ENCODE assay signal across 1 cellular context in the genomic region with DNA sequence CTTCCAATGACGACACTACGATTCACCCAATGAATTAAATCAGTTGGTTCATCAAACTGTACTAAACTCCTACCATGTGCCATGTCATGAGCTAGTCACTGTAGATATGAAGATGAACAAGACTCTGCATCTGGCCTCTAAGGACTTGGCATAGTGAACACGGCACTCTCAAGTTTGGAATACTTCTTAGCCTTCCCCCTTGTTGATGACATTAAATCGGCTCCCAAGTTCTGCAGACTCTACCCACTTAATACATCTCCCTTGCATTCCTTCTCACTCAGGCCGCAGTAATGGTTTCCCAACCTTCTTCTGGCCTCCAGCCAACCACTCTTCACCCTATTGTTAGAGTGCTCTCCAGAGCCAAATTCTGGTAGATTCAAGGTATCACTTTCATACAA.
A peak's percentile ranks its signal among the peaks of the same experiment; 100 is the strongest.
TF ChIP-seq lines count a peak whose summit lies in the region.

No MANE protein-coding gene starts in this region.

TF ChIP-seq in SK-N-SH, 30 proteins besides CTCF, POLR2A, EP300 and RAD21 (continued from another document):
- TF ChIP-seq, protein P1, sequence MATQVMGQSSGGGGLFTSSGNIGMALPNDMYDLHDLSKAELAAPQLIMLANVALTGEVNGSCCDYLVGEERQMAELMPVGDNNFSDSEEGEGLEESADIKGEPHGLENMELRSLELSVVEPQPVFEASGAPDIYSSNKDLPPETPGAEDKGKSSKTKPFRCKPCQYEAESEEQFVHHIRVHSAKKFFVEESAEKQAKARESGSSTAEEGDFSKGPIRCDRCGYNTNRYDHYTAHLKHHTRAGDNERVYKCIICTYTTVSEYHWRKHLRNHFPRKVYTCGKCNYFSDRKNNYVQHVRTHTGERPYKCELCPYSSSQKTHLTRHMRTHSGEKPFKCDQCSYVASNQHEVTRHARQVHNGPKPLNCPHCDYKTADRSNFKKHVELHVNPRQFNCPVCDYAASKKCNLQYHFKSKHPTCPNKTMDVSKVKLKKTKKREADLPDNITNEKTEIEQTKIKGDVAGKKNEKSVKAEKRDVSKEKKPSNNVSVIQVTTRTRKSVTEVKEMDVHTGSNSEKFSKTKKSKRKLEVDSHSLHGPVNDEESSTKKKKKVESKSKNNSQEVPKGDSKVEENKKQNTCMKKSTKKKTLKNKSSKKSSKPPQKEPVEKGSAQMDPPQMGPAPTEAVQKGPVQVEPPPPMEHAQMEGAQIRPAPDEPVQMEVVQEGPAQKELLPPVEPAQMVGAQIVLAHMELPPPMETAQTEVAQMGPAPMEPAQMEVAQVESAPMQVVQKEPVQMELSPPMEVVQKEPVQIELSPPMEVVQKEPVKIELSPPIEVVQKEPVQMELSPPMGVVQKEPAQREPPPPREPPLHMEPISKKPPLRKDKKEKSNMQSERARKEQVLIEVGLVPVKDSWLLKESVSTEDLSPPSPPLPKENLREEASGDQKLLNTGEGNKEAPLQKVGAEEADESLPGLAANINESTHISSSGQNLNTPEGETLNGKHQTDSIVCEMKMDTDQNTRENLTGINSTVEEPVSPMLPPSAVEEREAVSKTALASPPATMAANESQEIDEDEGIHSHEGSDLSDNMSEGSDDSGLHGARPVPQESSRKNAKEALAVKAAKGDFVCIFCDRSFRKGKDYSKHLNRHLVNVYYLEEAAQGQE (IDR thresholded peaks at IDR 0.05; ENCODE audit: low read depth, low read length), result no peak
- TF ChIP-seq, protein P2, sequence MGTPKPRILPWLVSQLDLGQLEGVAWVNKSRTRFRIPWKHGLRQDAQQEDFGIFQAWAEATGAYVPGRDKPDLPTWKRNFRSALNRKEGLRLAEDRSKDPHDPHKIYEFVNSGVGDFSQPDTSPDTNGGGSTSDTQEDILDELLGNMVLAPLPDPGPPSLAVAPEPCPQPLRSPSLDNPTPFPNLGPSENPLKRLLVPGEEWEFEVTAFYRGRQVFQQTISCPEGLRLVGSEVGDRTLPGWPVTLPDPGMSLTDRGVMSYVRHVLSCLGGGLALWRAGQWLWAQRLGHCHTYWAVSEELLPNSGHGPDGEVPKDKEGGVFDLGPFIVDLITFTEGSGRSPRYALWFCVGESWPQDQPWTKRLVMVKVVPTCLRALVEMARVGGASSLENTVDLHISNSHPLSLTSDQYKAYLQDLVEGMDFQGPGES (IDR thresholded peaks at IDR 0.05; ENCODE audit: low read depth, low read length), result no peak
- TF ChIP-seq, protein P3, sequence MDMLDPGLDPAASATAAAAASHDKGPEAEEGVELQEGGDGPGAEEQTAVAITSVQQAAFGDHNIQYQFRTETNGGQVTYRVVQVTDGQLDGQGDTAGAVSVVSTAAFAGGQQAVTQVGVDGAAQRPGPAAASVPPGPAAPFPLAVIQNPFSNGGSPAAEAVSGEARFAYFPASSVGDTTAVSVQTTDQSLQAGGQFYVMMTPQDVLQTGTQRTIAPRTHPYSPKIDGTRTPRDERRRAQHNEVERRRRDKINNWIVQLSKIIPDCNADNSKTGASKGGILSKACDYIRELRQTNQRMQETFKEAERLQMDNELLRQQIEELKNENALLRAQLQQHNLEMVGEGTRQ (IDR thresholded peaks at IDR 0.05; ENCODE audit: borderline replicate concordance, low read depth, low read length), result no peak
- TF ChIP-seq TCF12 (IDR thresholded peaks at IDR 0.05) (peak; percentile 61; the same call in 1 of the 2 replicates), JUND (IDR thresholded peaks at IDR 0.05) (no peak), GATA2 (CRISPR knock-in tag; IDR thresholded peaks at IDR 0.05) (no peak), FOXJ3 (CRISPR knock-in tag; IDR thresholded peaks at IDR 0.05) (no peak), EZH2phosphoT487 (IDR thresholded peaks at IDR 0.05; ENCODE audit: borderline replicate concordance, low read depth) (no peak), POLR2AphosphoS5 (IDR thresholded peaks at IDR 0.05; ENCODE audit: low read depth, low read length) (no peak), CHD2 (IDR thresholded peaks at IDR 0.05; ENCODE audit: low read length, partially characterized antibody) (no peak), TEAD4 (IDR thresholded peaks at IDR 0.05; ENCODE audit: borderline replicate concordance, insufficient read depth) (0 out of 2 replicates have a peak, but pooled peaks have one; percentile 40), FOSL2 (IDR thresholded peaks at IDR 0.05; ENCODE audit: borderline replicate concordance, low read depth) (peak; percentile 37; the same call in 1 of the 2 replicates), MXI1 (IDR thresholded peaks at IDR 0.05; ENCODE audit: low read depth, low read length) (no peak)
- TF ChIP-seq, protein P4, sequence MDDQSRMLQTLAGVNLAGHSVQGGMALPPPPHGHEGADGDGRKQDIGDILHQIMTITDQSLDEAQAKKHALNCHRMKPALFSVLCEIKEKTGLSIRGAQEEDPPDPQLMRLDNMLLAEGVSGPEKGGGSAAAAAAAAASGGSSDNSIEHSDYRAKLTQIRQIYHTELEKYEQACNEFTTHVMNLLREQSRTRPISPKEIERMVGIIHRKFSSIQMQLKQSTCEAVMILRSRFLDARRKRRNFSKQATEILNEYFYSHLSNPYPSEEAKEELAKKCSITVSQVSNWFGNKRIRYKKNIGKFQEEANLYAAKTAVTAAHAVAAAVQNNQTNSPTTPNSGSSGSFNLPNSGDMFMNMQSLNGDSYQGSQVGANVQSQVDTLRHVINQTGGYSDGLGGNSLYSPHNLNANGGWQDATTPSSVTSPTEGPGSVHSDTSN (IDR thresholded peaks at IDR 0.05), result peak; percentile 54
